Comparison of ENCODE assay signal across 1 cellular context in genomic region chr3:195107593-195107992, GRCh38.
TF ChIP-seq lines count a peak whose summit lies in the region.

No MANE protein-coding gene starts in this region.

TF ChIP-seq in H1, 55 proteins besides CTCF, POLR2A, EP300 and RAD21:
- TF ChIP-seq SRF (IDR thresholded peaks at IDR 0.05; ENCODE audit: low read depth, low read length) = no peak
- no peak for TF ChIP-seq NANOG (IDR thresholded peaks at IDR 0.05; ENCODE audit: insufficient read depth, low read depth, low read length, poor library complexity, severe bottlenecking)
- TF ChIP-seq SUZ12 (IDR thresholded peaks at IDR 0.05; ENCODE audit: low read length) = no peak
- no peak for TF ChIP-seq MAX (IDR thresholded peaks at IDR 0.05)
- no peak for TF ChIP-seq EGR1 (IDR thresholded peaks at IDR 0.05; ENCODE audit: borderline replicate concordance, low read depth, low read length)
- TF ChIP-seq PHF8 (conservative IDR thresholded peaks at IDR 0.05; ENCODE audit: low read depth, low read length) = no peak
- no peak for TF ChIP-seq SP2 (IDR thresholded peaks at IDR 0.05; ENCODE audit: low read length)
- TF ChIP-seq JUND (IDR thresholded peaks at IDR 0.05; ENCODE audit: low read length) = no peak
- no peak for TF ChIP-seq CTBP2 (IDR thresholded peaks at IDR 0.05; ENCODE audit: borderline replicate concordance, insufficient read depth, insufficient read length, low read length)
- TF ChIP-seq KDM5A (IDR thresholded peaks at IDR 0.05; ENCODE audit: low read length) = no peak
- no peak for TF ChIP-seq GTF2F1 (IDR thresholded peaks at IDR 0.05; ENCODE audit: borderline replicate concordance, low read depth, low read length)
- TF ChIP-seq E2F6 (IDR thresholded peaks at IDR 0.05) = no peak
- TF ChIP-seq POU5F1 (IDR thresholded peaks at IDR 0.05; ENCODE audit: low read depth, low read length) = no peak
- no peak for TF ChIP-seq CBX5 (IDR thresholded peaks at IDR 0.05; ENCODE audit: low read depth, low read length)
- no peak for TF ChIP-seq BACH1 (IDR thresholded peaks at IDR 0.05; ENCODE audit: low read length)
- TF ChIP-seq ATF2 (IDR thresholded peaks at IDR 0.05; ENCODE audit: low read length) = no peak
